In the genomic region with DNA sequence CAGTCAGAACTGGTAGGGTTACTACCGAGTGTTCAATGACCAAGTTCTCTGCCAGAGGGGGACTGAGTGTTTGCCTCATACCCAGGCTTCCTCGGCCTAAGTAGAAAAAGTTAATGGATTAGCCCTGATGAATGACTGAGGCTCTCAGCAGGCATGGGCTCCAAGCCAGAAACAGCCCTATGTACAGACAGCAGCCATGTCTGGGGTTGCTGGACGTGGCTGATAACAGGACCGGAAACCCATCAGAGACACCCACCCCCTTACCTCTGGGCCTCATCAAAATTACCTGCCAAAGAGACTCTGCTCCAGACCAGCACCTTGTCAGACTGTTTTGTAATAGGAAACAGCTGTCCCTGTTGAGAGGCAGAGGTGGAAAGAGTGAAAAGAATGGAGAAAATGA, we compare ENCODE assay signal across 13 cellular contexts.
DNase-seq lines count a peak whose midpoint lies in the region; ATAC-seq lines count a peak whose summit lies in the region.
"Had no signal": no experiment of that assay in that cellular context is flagged by ENCODE, and none has a peak within 500 bp of the region (broad histone marks: within the 10 kb centered on the region; RNA-seq: fewer than 3 reads in every experiment).

No MANE protein-coding gene starts in this region.

- no peaks in the 10 kb centered on the region for H3K27me3 Mint-ChIP-seq in activated naive CD8-positive, alpha-beta T cell treated with anti-CD3 and anti-CD28 coated beads, Interleukin-2, amount 50 U/mL, for 24 hours
- no peaks in the 10 kb centered on the region for H3K27me3 Mint-ChIP-seq in memory B cell

- H3K36me3 Mint-ChIP-seq in activated naive CD8-positive, alpha-beta T cell treated with anti-CD3 and anti-CD28 coated beads, Interleukin-2, amount 50 U/mL, for 24 hours (ENCODE audit: low read depth): peaks cover 2% of the 10 kb centered on the region
- no peaks in the 10 kb centered on the region for H3K36me3 Mint-ChIP-seq in memory B cell
- H3K36me3 Mint-ChIP-seq: natural killer cell had no signal

- H3K27ac Mint-ChIP-seq in activated naive CD8-positive, alpha-beta T cell treated with anti-CD3 and anti-CD28 coated beads, Interleukin-2, amount 50 U/mL, for 24 hours: peak overlapping the region; percentile 49
- H3K27ac Mint-ChIP-seq in memory B cell: peak overlapping the region; percentile 38
- H3K27ac Mint-ChIP-seq: natural killer cell had no signal

- H3K9me3 Mint-ChIP-seq in activated naive CD8-positive, alpha-beta T cell treated with anti-CD3 and anti-CD28 coated beads, Interleukin-2, amount 50 U/mL, for 24 hours: peaks cover 8% of the 10 kb centered on the region
- H3K9me3 Mint-ChIP-seq in memory B cell: no peaks in the 10 kb centered on the region
- H3K9me3 Mint-ChIP-seq: natural killer cell had no signal

- peaks cover 66% of the 10 kb centered on the region for H3K4me1 Mint-ChIP-seq in activated naive CD8-positive, alpha-beta T cell treated with anti-CD3 and anti-CD28 coated beads, Interleukin-2, amount 50 U/mL, for 24 hours
- H3K4me1 Mint-ChIP-seq in memory B cell: peaks cover 17% of the 10 kb centered on the region

- ATAC-seq in activated naive CD8-positive, alpha-beta T cell treated with anti-CD3 and anti-CD28 coated beads, Interleukin-2, amount 50 U/mL, for 24 hours: no peak
- ATAC-seq in memory B cell (ENCODE audit: low read depth) (no peak), GM19455 (IDR thresholded peaks at IDR 0.05; ENCODE audit: unreplicated experiment) (no peak), GM21529 (IDR thresholded peaks at IDR 0.05; ENCODE audit: unreplicated experiment) (no peak), HG03097 (IDR thresholded peaks at IDR 0.05; ENCODE audit: low FRiP score, unreplicated experiment) (no peak)
- ATAC-seq: natural killer cell had no signal

- DNase-seq in AG20443 (ENCODE audit: low spot score) (peak; percentile 20), NCI-H128 (lab: John Stamatoyannopoulos, UW; ENCODE audit: unreplicated experiment) (peak; percentile 10), memory B cell (ENCODE audit: low spot score in 2 of 2) (no peak), NCI-H2227 treated with DMSO at 0.1 percent for 48 hours (lab: John Stamatoyannopoulos, UW) (no peak)
- DNase-seq in activated naive CD8-positive, alpha-beta T cell treated with anti-CD3 and anti-CD28 coated beads, Interleukin-2, amount 50 U/mL, for 24 hours: no peak
- DNase-seq: activated CD4-positive, alpha-beta T cell treated with anti-CD3 and anti-CD28 coated beads, Interleukin-2, amount 50 U/mL, for 48 hours; activated gamma-delta T cell; central memory CD4-positive, alpha-beta T cell; natural killer cell; SW 1271 had no signal

- H3K4me3 Mint-ChIP-seq in activated naive CD8-positive, alpha-beta T cell treated with anti-CD3 and anti-CD28 coated beads, Interleukin-2, amount 50 U/mL, for 24 hours: no peak overlapping the region
- H3K4me3 Mint-ChIP-seq in memory B cell: no peak overlapping the region
- H3K4me3 Mint-ChIP-seq: natural killer cell had no signal

Comparison
In these comparisons a context has a peak if more than half of its experiments do, and no peak if none do; other contexts are left out.
1. DNase-seq: peak in AG20443 (single experiment) and NCI-H128 (single experiment); none in activated naive CD8-positive, alpha-beta T cell treated with anti-CD3 and anti-CD28 coated beads, Interleukin-2, amount 50 U/mL, for 24 hours (single experiment), memory B cell (0 of 2) and NCI-H2227 treated with DMSO at 0.1 percent for 48 hours (single experiment).